ENCODE assay signal across 8 cellular contexts in the genomic region with DNA sequence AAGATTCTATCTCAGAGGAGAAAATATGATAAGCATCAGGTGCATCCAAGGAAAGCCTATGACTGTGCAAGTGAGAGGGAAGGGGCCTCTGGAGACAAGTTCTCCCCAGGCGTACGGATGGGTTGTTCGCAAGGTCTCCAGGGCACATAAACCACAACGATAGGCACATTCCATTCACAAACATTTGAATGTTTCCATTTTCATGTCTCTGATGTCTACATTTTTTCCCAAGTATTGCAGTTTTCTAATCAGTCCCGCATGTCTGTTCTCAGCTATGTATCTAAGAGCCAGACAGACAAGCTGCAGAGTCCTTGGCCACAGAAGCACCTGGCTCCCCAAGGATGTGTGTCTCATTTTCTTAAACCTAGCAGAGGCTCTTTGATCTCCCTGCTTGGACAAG. TPM values are rescaled to one million over a fixed set of nuclear protein-coding genes. Genes with fewer than 3 reads are reported as not detected.
"Had no signal": no experiment of that assay in that cellular context is flagged by ENCODE, and none has a peak within 500 bp of the region (broad histone marks: within the 10 kb centered on the region; RNA-seq: fewer than 3 reads in every experiment).

No MANE protein-coding gene starts in this region.

- H3K4me3 ChIP-seq: GM23248, GM23338, HAP-1 had no signal

- H3K9me3 ChIP-seq: HAP-1 had no signal

- H3K4me1 ChIP-seq: HAP-1 had no signal

- H2AFZ ChIP-seq: GM23248, GM23338 had no signal

- H3K36me3 ChIP-seq: HAP-1 had no signal

- H3K27ac ChIP-seq: GM23248 had no signal

- H3K4me2 ChIP-seq: GM23338 had no signal

- H3K9ac ChIP-seq: GM23248 had no signal

- DNase-seq: GM23248, GOT3, H7, H9, HCEC 1CT, HFFc6 had no signal

RNA-seq across cellular contexts. Expression of a gene that starts 28.0 kb away (rescaled TPM):
- polyA plus RNA-seq: GM23338 had no signal
